ENCODE assay signal across 9 cellular contexts in genomic region chr2:101327863-101328394, GRCh38. TPM values are rescaled to one million over a fixed set of nuclear protein-coding genes. Genes with fewer than 3 reads are reported as not detected.
DNase-seq lines count a peak whose midpoint lies in the region; ATAC-seq, FAIRE-seq and TF ChIP-seq lines count a peak whose summit lies in the region.
"Had no signal": no experiment of that assay in that cellular context is flagged by ENCODE, and none has a peak within 500 bp of the region (broad histone marks: within the 10 kb centered on the region; RNA-seq: fewer than 3 reads in every experiment).

No MANE protein-coding gene starts in this region.

- H3K27me3 ChIP-seq in PC-9 (ENCODE audit: insufficient read depth, low read depth) (no peaks in the 10 kb centered on the region), thyroid gland (no peaks in the 10 kb centered on the region)

- H3K4me3 Mint-ChIP-seq in activated CD8-positive, alpha-beta T cell treated with anti-CD3 and anti-CD28 coated beads, Interleukin-2, amount 10 ng/mL, durations not matched to agents 7 days and 5 days = no peak overlapping the region
- no peak overlapping the region for H3K4me3 Mint-ChIP-seq in activated CD8-positive, alpha-beta T cell treated with anti-CD3 and anti-CD28 coated beads for 36 hours

- no peaks in the 10 kb centered on the region for H3K9me3 Mint-ChIP-seq in activated CD8-positive, alpha-beta T cell treated with anti-CD3 and anti-CD28 coated beads, Interleukin-2, amount 10 ng/mL, durations not matched to agents 7 days and 5 days (ENCODE audit: insufficient read depth)
- peaks cover 2% of the 10 kb centered on the region for H3K9me3 Mint-ChIP-seq in activated CD8-positive, alpha-beta T cell treated with anti-CD3 and anti-CD28 coated beads for 36 hours

- CTCF ChIA-PET in activated CD8-positive, alpha-beta T cell treated with anti-CD3 and anti-CD28 coated beads, Interleukin-2, amount 10 ng/mL, durations not matched to agents 7 days and 5 days (lab: Charles Lee) = interaction anchor here (1.0 to 4.1 kb wide), 7 partner anchors 9 to 76 kb away, joined by 3 to 50 read pairs (median 4); partner anchors contain the start of gene CREG2
- CTCF ChIA-PET in activated CD8-positive, alpha-beta T cell treated with anti-CD3 and anti-CD28 coated beads for 36 hours (lab: Charles Lee) = interaction anchor here (1.0 to 6.7 kb wide), 3 partner anchors 13 to 19 kb away, joined by 3 to 60 read pairs (median 3); partner anchors contain the start of gene RNF149
- CTCF ChIA-PET in PC-9 (lab: Charles Lee) = interaction anchor here (0.6 kb wide), 2 partner anchors 192 to 369 kb away, joined by 5 to 24 read pairs; no protein-coding TSS in a partner anchor

- DNase-seq in activated CD8-positive, alpha-beta T cell treated with anti-CD3 and anti-CD28 coated beads, Interleukin-2, amount 10 ng/mL, durations not matched to agents 7 days and 5 days = no peak
- DNase-seq in activated CD8-positive, alpha-beta T cell treated with anti-CD3 and anti-CD28 coated beads for 36 hours = no peak
- DNase-seq in PC-9 (peak; percentile 79 to 97), islet precursor cell (peak; percentile 90), thyroid gland (peak; percentile 71 to 83), erythroblast (lab: John Stamatoyannopoulos, UW) (no peak), D721Med (ENCODE audit: insufficient read length, low spot score) (no peak), OCI-M1 (lab: John Stamatoyannopoulos, UW) (no peak)
- DNase-seq: NCI-H446 treated with DMSO at 0.1 percent for 48 hours had no signal

- FAIRE-seq in D721Med (lab: Jason Lieb, UNC) = no peak

- no peaks in the 10 kb centered on the region for H3K36me3 Mint-ChIP-seq in activated CD8-positive, alpha-beta T cell treated with anti-CD3 and anti-CD28 coated beads, Interleukin-2, amount 10 ng/mL, durations not matched to agents 7 days and 5 days (ENCODE audit: low read depth)
- H3K36me3 Mint-ChIP-seq in activated CD8-positive, alpha-beta T cell treated with anti-CD3 and anti-CD28 coated beads for 36 hours (ENCODE audit: low read depth) = no peaks in the 10 kb centered on the region

- no peak overlapping the region for H3K27ac Mint-ChIP-seq in activated CD8-positive, alpha-beta T cell treated with anti-CD3 and anti-CD28 coated beads, Interleukin-2, amount 10 ng/mL, durations not matched to agents 7 days and 5 days
- no peak overlapping the region for H3K27ac Mint-ChIP-seq in activated CD8-positive, alpha-beta T cell treated with anti-CD3 and anti-CD28 coated beads for 36 hours

- WGBS in thyroid gland, 2 donors = 38 to 40% methylated on average over 5 of the region's 5 CpGs

- peak; percentile 65 for ATAC-seq in activated CD8-positive, alpha-beta T cell treated with anti-CD3 and anti-CD28 coated beads, Interleukin-2, amount 10 ng/mL, durations not matched to agents 7 days and 5 days
- ATAC-seq in activated CD8-positive, alpha-beta T cell treated with anti-CD3 and anti-CD28 coated beads for 36 hours = no peak

- H3K27me3 Mint-ChIP-seq in activated CD8-positive, alpha-beta T cell treated with anti-CD3 and anti-CD28 coated beads, Interleukin-2, amount 10 ng/mL, durations not matched to agents 7 days and 5 days (ENCODE audit: low read depth) = no peaks in the 10 kb centered on the region
- H3K27me3 Mint-ChIP-seq in activated CD8-positive, alpha-beta T cell treated with anti-CD3 and anti-CD28 coated beads for 36 hours = no peaks in the 10 kb centered on the region

- peaks cover 44% of the 10 kb centered on the region for H3F3A ChIP-seq in PC-9 (ENCODE audit: insufficient read depth, low read depth)

- BruUV-seq in PC-9 (replicated peaks; lab: Mats Ljungman, UMichigan) = no TSS peak

- H3K9me2 ChIP-seq in PC-9 (ENCODE audit: insufficient read depth) = no peaks in the 10 kb centered on the region

- no peaks in the 10 kb centered on the region for H4K20me1 ChIP-seq in PC-9 (ENCODE audit: insufficient read depth)

- H3K79me2 ChIP-seq in PC-9 (ENCODE audit: low read depth) = no peaks in the 10 kb centered on the region

- peaks cover 6% of the 10 kb centered on the region for H3K4me1 Mint-ChIP-seq in activated CD8-positive, alpha-beta T cell treated with anti-CD3 and anti-CD28 coated beads, Interleukin-2, amount 10 ng/mL, durations not matched to agents 7 days and 5 days (ENCODE audit: low read depth)
- peaks cover 11% of the 10 kb centered on the region for H3K4me1 Mint-ChIP-seq in activated CD8-positive, alpha-beta T cell treated with anti-CD3 and anti-CD28 coated beads for 36 hours (ENCODE audit: low read depth)

- no peak for TF ChIP-seq CTCF in activated CD8-positive, alpha-beta T cell treated with anti-CD3 and anti-CD28 coated beads for 36 hours (IDR thresholded peaks at IDR 0.05)
- TF ChIP-seq CTCF in PC-9 (conservative IDR thresholded peaks at IDR 0.05) (no peak), thyroid gland (IDR thresholded peaks at IDR 0.05) (no peak), D721Med (IDR thresholded peaks at IDR 0.05; ENCODE audit: insufficient read depth, missing control alignments) (no peak)

- H3K4me2 ChIP-seq in PC-9 = peak overlapping the region; percentile 95

- intact Hi-C loops in activated CD8-positive, alpha-beta T cell treated with anti-CD3 and anti-CD28 coated beads for 36 hours (cut with micrococcal nuclease) = no loop called here
- intact Hi-C loops in PC-9 (cut with micrococcal nuclease; ENCODE audit: unreplicated experiment) = loop anchor here (1.0 to 2.0 kb wide), 3 partner anchors 21 to 32 kb away; no protein-coding TSS in a partner anchor
- intact Hi-C loops in thyroid gland (cut with DNase I) = no loop called here

- H3K27ac ChIP-seq in PC-9 = peak overlapping the region; percentile 99
- H3K27ac ChIP-seq in thyroid gland = peak overlapping the region in 1 of 3 donors; percentile 31

- 0 out of 2 replicates have a peak, but pooled peaks cover 10% of the 10 kb centered on the region for H3K36me3 ChIP-seq in PC-9 (ENCODE audit: low read depth)
- no peaks in the 10 kb centered on the region for H3K36me3 ChIP-seq in thyroid gland

- H3K4me1 ChIP-seq in PC-9 (replicated peaks; ENCODE audit: insufficient read depth) = peaks cover 49% of the 10 kb centered on the region
- peaks cover 0 to 12% of the 10 kb centered on the region in 2 donors for H3K4me1 ChIP-seq in thyroid gland

- H3K9me3 ChIP-seq in PC-9 (ENCODE audit: insufficient read depth, low read depth) = peaks cover 15% of the 10 kb centered on the region; the same call in 1 of the 2 replicates
- H3K9me3 ChIP-seq in thyroid gland = no peaks in the 10 kb centered on the region

- peak overlapping the region; percentile 54 for H3K4me3 ChIP-seq in PC-9
- no peak overlapping the region for H3K4me3 ChIP-seq in thyroid gland (replicated peaks in 1 of 3)

- H2AFZ ChIP-seq in PC-9 = peak overlapping the region; percentile 58; the same call in 1 of the 2 replicates

- POLR2A ChIA-PET in activated CD8-positive, alpha-beta T cell treated with anti-CD3 and anti-CD28 coated beads, Interleukin-2, amount 10 ng/mL, durations not matched to agents 7 days and 5 days (lab: Charles Lee) = interaction anchor here (0.6 to 3.6 kb wide), 6 partner anchors 19 to 76 kb away, joined by 3 to 30 read pairs (median 7); partner anchors contain the start of genes CNOT11 and RNF149
- POLR2A ChIA-PET in activated CD8-positive, alpha-beta T cell treated with anti-CD3 and anti-CD28 coated beads for 36 hours (lab: Charles Lee) = interaction anchor here (1.1 to 2.2 kb wide), 4 partner anchors 12 to 21 kb away, joined by 3 to 9 read pairs (median 4); partner anchors contain the start of gene RNF149
- POLR2A ChIA-PET in PC-9 (lab: Charles Lee; ENCODE audit: unreplicated experiment) = interaction anchor here (0.6 to 1.1 kb wide), 3 partner anchors 19 to 156 kb away, joined by 3 to 5 read pairs (median 4); partner anchors contain the start of gene RNF149

- no peak for TF ChIP-seq POLR2A in thyroid gland (IDR thresholded peaks at IDR 0.05)
- no peak for TF ChIP-seq POLR2A in erythroblast (IDR thresholded peaks at IDR 0.05; ENCODE audit: low read length)

RNA-seq across cellular contexts. Expression of gene RNF149, which starts 19.4 kb away (rescaled TPM):
- 10 to 100 TPM; 64.2 to 71.5 TPM for total RNA-seq in activated CD8-positive, alpha-beta T cell treated with anti-CD3 and anti-CD28 coated beads, Interleukin-2, amount 10 ng/mL, durations not matched to agents 7 days and 5 days
- 10 to 100 TPM; 48.7 to 53.2 TPM for total RNA-seq in activated CD8-positive, alpha-beta T cell treated with anti-CD3 and anti-CD28 coated beads for 36 hours
- 58.6 and 71.6 TPM in 2 replicates for total RNA-seq in PC-9 (2021)
- 10 to 100 TPM; 49.5 to 95.6 (median 68.5) TPM for total RNA-seq in thyroid gland

RNA-seq across cellular contexts. Expression of gene CREG2, which starts 59.4 kb away (rescaled TPM):
- not detected for total RNA-seq in activated CD8-positive, alpha-beta T cell treated with anti-CD3 and anti-CD28 coated beads, Interleukin-2, amount 10 ng/mL, durations not matched to agents 7 days and 5 days
- not detected for total RNA-seq in activated CD8-positive, alpha-beta T cell treated with anti-CD3 and anti-CD28 coated beads for 36 hours
- total RNA-seq in PC-9 (2021) (9.0 and 12.3 TPM in 2 replicates), thyroid gland (not detected)

Comparison
In these comparisons a context has a peak if more than half of its experiments do, and no peak if none do; other contexts are left out.
1. DNase-seq: peak in PC-9 (2 of 2), islet precursor cell (single experiment) and thyroid gland (2 of 2); none in activated CD8-positive, alpha-beta T cell treated with anti-CD3 and anti-CD28 coated beads, Interleukin-2, amount 10 ng/mL, durations not matched to agents 7 days and 5 days (single experiment), activated CD8-positive, alpha-beta T cell treated with anti-CD3 and anti-CD28 coated beads for 36 hours (single experiment), erythroblast (0 of 2), D721Med (single experiment) and OCI-M1 (single experiment).